ENCODE assay signal across 8 cellular contexts in genomic region chr5:141850786-141851185, GRCh38. TPM values are rescaled to one million over a fixed set of nuclear protein-coding genes. Genes with fewer than 3 reads are reported as not detected.
DNase-seq lines count a peak whose midpoint lies in the region; ATAC-seq and TF ChIP-seq lines count a peak whose summit lies in the region.

No MANE protein-coding gene starts in this region.

- H3K4me3 ChIP-seq in SK-N-MC (peak overlapping the region; percentile 70), fibroblast of villous mesenchyme (ENCODE audit: low read depth, low read length) (peak overlapping the region; percentile 77), skeletal muscle satellite cell (ENCODE audit: low read length) (no peak overlapping the region)

- no peak for ATAC-seq in HG02571 (IDR thresholded peaks at IDR 0.05; ENCODE audit: unreplicated experiment)

- no peak overlapping the region for H3K27ac ChIP-seq in SK-N-MC

- no peak for TF ChIP-seq CTCF in fibroblast of villous mesenchyme (IDR thresholded peaks at IDR 0.05; ENCODE audit: insufficient read depth, low read depth, low read length)

- peaks cover 38% of the 10 kb centered on the region for H3K4me1 ChIP-seq in ES-I3 (ENCODE audit: insufficient read depth, low read length)
- peaks cover 13% of the 10 kb centered on the region for H3K4me1 ChIP-seq in skeletal muscle satellite cell (ENCODE audit: control insufficient read depth, insufficient read depth, low read length)

- DNase-seq in SK-N-MC (ENCODE audit: low read depth, low spot score), result no peak
- no peak for DNase-seq in fibroblast of villous mesenchyme (ENCODE audit: low read depth)
- no peak for DNase-seq in SKM-1 (lab: John Stamatoyannopoulos, UW; ENCODE audit: unreplicated experiment)
- no peak for DNase-seq in medulla oblongata (ENCODE audit: extremely low spot score)
- DNase-seq in 8988T, result no peak

- H3K27me3 ChIP-seq in skeletal muscle satellite cell (ENCODE audit: control insufficient read depth, insufficient read depth, low read length), result peaks cover 10% of the 10 kb centered on the region

- H3K9me3 ChIP-seq in ES-I3 (ENCODE audit: control insufficient read depth, insufficient read depth, low read length), result no peaks in the 10 kb centered on the region
- H3K9me3 ChIP-seq in SK-N-MC (ENCODE audit: low read depth, low read length), result no peaks in the 10 kb centered on the region
- H3K9me3 ChIP-seq in skeletal muscle satellite cell (replicated peaks; ENCODE audit: low read length), result no peaks in the 10 kb centered on the region

- no peaks in the 10 kb centered on the region for H3K36me3 ChIP-seq in ES-I3 (ENCODE audit: insufficient read depth, low read length)
- H3K36me3 ChIP-seq in SK-N-MC (ENCODE audit: insufficient read depth, low read length), result no peaks in the 10 kb centered on the region
- H3K36me3 ChIP-seq in skeletal muscle satellite cell (ENCODE audit: insufficient read depth, low read length), result no peaks in the 10 kb centered on the region

- H3K9ac ChIP-seq in ES-I3 (ENCODE audit: low read depth, low read length) (peak overlapping the region; percentile 38), SK-N-MC (ENCODE audit: insufficient read length) (peak overlapping the region; percentile 57), skeletal muscle satellite cell (ENCODE audit: low read depth, low read length) (no peak overlapping the region)

- H3K4me2 ChIP-seq in skeletal muscle satellite cell (ENCODE audit: low read length), result peak overlapping the region; percentile 69

RNA-seq across cellular contexts. Expression of gene PCDH1, which starts 27.4 kb away (rescaled TPM):
- total RNA-seq in fibroblast of villous mesenchyme, result 0.43 and 3.5 TPM in 2 replicates
- under 0.01 TPM in 1 of 2 replicates, not detected in the other for total RNA-seq in skeletal muscle satellite cell (2012; rRNA removed)
